Comparison of ENCODE assay signal across 14 cellular contexts in the genomic region with DNA sequence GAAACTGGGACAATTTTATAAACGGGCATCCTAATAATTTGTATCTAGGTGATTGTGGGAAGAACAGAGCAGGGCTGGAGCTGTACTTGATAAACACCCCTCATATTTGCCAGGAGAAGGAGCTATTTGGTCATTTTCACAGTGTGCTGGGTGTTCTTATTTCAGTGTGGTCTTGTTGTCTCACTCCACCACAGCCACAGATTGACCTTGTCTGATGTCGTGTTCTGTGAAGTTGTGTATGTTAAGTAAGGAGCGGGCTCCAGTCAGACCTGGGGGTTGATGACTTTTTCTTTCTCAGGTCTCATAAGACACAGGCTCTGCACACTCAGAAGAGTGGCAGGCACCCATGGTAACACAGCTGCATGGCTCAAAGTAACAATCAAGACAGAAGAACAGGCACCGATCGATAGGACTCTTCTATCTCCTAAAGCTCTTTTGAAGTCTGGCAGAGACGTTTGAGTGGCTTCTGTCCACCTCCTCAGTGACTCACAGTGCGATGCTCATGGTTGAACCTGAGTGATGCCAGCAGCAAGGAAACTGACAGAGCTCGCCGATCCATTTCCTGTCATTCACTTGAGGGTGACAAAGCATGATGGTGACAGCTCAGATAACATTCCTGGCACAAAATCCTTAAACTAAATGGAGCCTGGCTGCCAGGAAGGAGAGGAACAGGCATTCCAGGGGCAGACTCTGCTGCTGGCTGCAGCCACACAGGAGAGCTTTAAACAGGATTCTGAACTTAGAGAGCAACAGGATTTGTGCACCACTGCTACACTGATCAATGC. TPM values are rescaled to one million over a fixed set of nuclear protein-coding genes. Genes with fewer than 3 reads are reported as not detected.
A peak's percentile ranks its signal among the peaks of the same experiment; 100 is the strongest.
DNase-seq lines count a peak whose midpoint lies in the region; ATAC-seq and TF ChIP-seq lines count a peak whose summit lies in the region.
"Had no signal": no experiment of that assay in that cellular context is flagged by ENCODE, and none has a peak within 500 bp of the region (broad histone marks: within the 10 kb centered on the region; RNA-seq: fewer than 3 reads in every experiment).

No MANE protein-coding gene starts in this region.

- no peaks in the 10 kb centered on the region for H3K9me3 Mint-ChIP-seq in activated T-helper 17 cell treated with anti-CD3 and anti-CD28 coated beads, Interleukin-2, amount 50 U/mL, for 72 hours
- H3K9me3 Mint-ChIP-seq: activated T-helper 2 cell treated with anti-CD3 and anti-CD28 coated beads, Interferon-gamma antibody, Interleukin-2, Interleukin-4, amounts not matched to agents 10 μg/mL and 5 μg/mL and 100 μg/mL, durations not matched to agents 14 hours and 24 hours and 36 hours; stimulated activated naive B cell treated with anti-CD40 and anti-IgM and Interleukin-4, amounts not matched to agents 10 μg/mL and 1 μg/mL and 100 μg/mL, for 72 hours had no signal

- no peak overlapping the region for H3K4me3 ChIP-seq in heart right ventricle
- peak overlapping the region; percentile 16 for H3K4me3 ChIP-seq in thoracic aorta
- H3K4me3 ChIP-seq: lung had no signal

- intact Hi-C loops in heart right ventricle (cut with DNase I): loop anchor here in 5 of 10 donors (2.0 to 10.0 kb wide), 6 partner anchors 59 to 619 kb away; no protein-coding TSS in a partner anchor

- H3K4me1 ChIP-seq in heart right ventricle (peaks cover 0 to 48% (median 25%) of the 10 kb centered on the region in 9 donors), thoracic aorta (ENCODE audit: control insufficient read depth in 1 of 2, low read depth in 2 of 2) (peaks cover 16 to 22% of the 10 kb centered on the region in 2 donors)

- H3K36me3 ChIP-seq in heart right ventricle: no peaks in the 10 kb centered on the region
- no peaks in the 10 kb centered on the region for H3K36me3 ChIP-seq in thoracic aorta
- H3K36me3 ChIP-seq: WERI-Rb-1 had no signal

- H3K27me3 ChIP-seq in heart right ventricle (no peaks in the 10 kb centered on the region), thoracic aorta (replicated peaks; ENCODE audit: insufficient read depth) (no peaks in the 10 kb centered on the region)

- peak; percentile 29 for ATAC-seq in activated T-helper 17 cell treated with anti-CD3 and anti-CD28 coated beads, Interleukin-2, amount 50 U/mL, for 72 hours (replicated peaks)
- ATAC-seq in heart right ventricle (peak; percentile 49 to 88 (median 83)), thoracic aorta (ENCODE audit: insufficient number of reproducible peaks, low FRiP score, low read depth) (no peak), HG03520 (IDR thresholded peaks at IDR 0.05; ENCODE audit: unreplicated experiment) (no peak), HG02588 (IDR thresholded peaks at IDR 0.05; ENCODE audit: unreplicated experiment) (no peak), GM18502 (IDR thresholded peaks at IDR 0.05; ENCODE audit: poor library complexity, unreplicated experiment) (no peak)
- ATAC-seq: stimulated activated naive B cell treated with anti-CD40 and anti-IgM and Interleukin-4, amounts not matched to agents 10 μg/mL and 1 μg/mL and 100 μg/mL, for 72 hours had no signal

- peak overlapping the region in 7 of 10 donors; percentile 10 to 53 (median 24) for H3K27ac ChIP-seq in heart right ventricle
- H3K27ac ChIP-seq in thoracic aorta: peak overlapping the region in 1 of 2 donors; percentile 3
- H3K27ac ChIP-seq: WERI-Rb-1 had no signal

- H3K9me3 ChIP-seq in heart right ventricle (no peaks in the 10 kb centered on the region), thoracic aorta (no peaks in the 10 kb centered on the region)

- H3K27me3 Mint-ChIP-seq in activated T-helper 17 cell treated with anti-CD3 and anti-CD28 coated beads, Interleukin-2, amount 50 U/mL, for 72 hours: no peaks in the 10 kb centered on the region

- DNase-seq in stimulated activated CD4-positive, alpha-beta T cell treated with anti-CD3 and anti-CD28 coated beads, Interleukin-15, amount 100 ng/mL, for 24 hours: peak; percentile 9
- no peak for DNase-seq in stimulated activated CD4-positive, alpha-beta T cell treated with anti-CD3 and anti-CD28 coated beads, Interleukin-2, amount 100 ng/mL, for 24 hours
- DNase-seq in heart right ventricle (peak in 1 of 2 donors; percentile 50), thoracic aorta (ENCODE audit: low spot score) (no peak)
- DNase-seq: NCI-H510A; SHP77 treated with DMSO at 0.1 percent for 48 hours; stimulated activated naive B cell treated with anti-CD40 and anti-IgM and Interleukin-4, amounts not matched to agents 10 μg/mL and 1 μg/mL and 100 μg/mL, for 72 hours; WERI-Rb-1 had no signal

- no peak for TF ChIP-seq CTCF in heart right ventricle (IDR thresholded peaks at IDR 0.05)
- no peak for TF ChIP-seq CTCF in thoracic aorta (IDR thresholded peaks at IDR 0.05)

- no peak overlapping the region for H3K27ac Mint-ChIP-seq in activated T-helper 17 cell treated with anti-CD3 and anti-CD28 coated beads, Interleukin-2, amount 50 U/mL, for 72 hours
- H3K27ac Mint-ChIP-seq: activated T-helper 2 cell treated with anti-CD3 and anti-CD28 coated beads, Interferon-gamma antibody, Interleukin-2, Interleukin-4, amounts not matched to agents 10 μg/mL and 5 μg/mL and 100 μg/mL, durations not matched to agents 14 hours and 24 hours and 36 hours; stimulated activated naive B cell treated with anti-CD40 and anti-IgM and Interleukin-4, amounts not matched to agents 10 μg/mL and 1 μg/mL and 100 μg/mL, for 72 hours had no signal

- no peaks in the 10 kb centered on the region for H3K36me3 Mint-ChIP-seq in activated T-helper 17 cell treated with anti-CD3 and anti-CD28 coated beads, Interleukin-2, amount 50 U/mL, for 72 hours (ENCODE audit: low read depth)
- H3K36me3 Mint-ChIP-seq: stimulated activated naive B cell treated with anti-CD40 and anti-IgM and Interleukin-4, amounts not matched to agents 10 μg/mL and 1 μg/mL and 100 μg/mL, for 72 hours had no signal

- H3K4me3 Mint-ChIP-seq in activated T-helper 17 cell treated with anti-CD3 and anti-CD28 coated beads, Interleukin-2, amount 50 U/mL, for 72 hours: no peak overlapping the region
- H3K4me3 Mint-ChIP-seq: stimulated activated naive B cell treated with anti-CD40 and anti-IgM and Interleukin-4, amounts not matched to agents 10 μg/mL and 1 μg/mL and 100 μg/mL, for 72 hours had no signal

- peaks cover 18% of the 10 kb centered on the region for H3K4me1 Mint-ChIP-seq in activated T-helper 17 cell treated with anti-CD3 and anti-CD28 coated beads, Interleukin-2, amount 50 U/mL, for 72 hours

- WGBS in heart right ventricle, 2 donors: 29 to 36% methylated on average over 9 of the region's 9 CpGs

RNA-seq across cellular contexts. Expression of gene DPH3, which starts 20.8 kb away (rescaled TPM):
- 10 to 100 TPM; 10.0 to 22.5 TPM for total RNA-seq in activated T-helper 17 cell treated with anti-CD3 and anti-CD28 coated beads, Interleukin-2, amount 50 U/mL, for 72 hours
- total RNA-seq in heart right ventricle (10 to 100 TPM; 15.5 to 24.5 (median 18.7) TPM), thoracic aorta (10 to 100 TPM; 14.4 to 29.3 TPM)
- polyA plus RNA-seq in heart right ventricle: 10 to 100 TPM in 1 of 2 donors, 1 to 10 TPM in 1; 5.5 to 22.1 TPM

RNA-seq across cellular contexts. Expression of gene OXNAD1, which starts 21.1 kb away (rescaled TPM):
- total RNA-seq in activated T-helper 17 cell treated with anti-CD3 and anti-CD28 coated beads, Interleukin-2, amount 50 U/mL, for 72 hours: 10 to 100 TPM; 31.4 to 32.4 TPM
- total RNA-seq in heart right ventricle (10 to 100 TPM; 13.1 to 22.8 (median 18.1) TPM), thoracic aorta (1 to 10 TPM; 6.8 to 7.9 TPM)
- 10 to 100 TPM in 1 of 2 donors, 1 to 10 TPM in 1; 4.2 to 14.6 TPM for polyA plus RNA-seq in heart right ventricle

Comparison
In these comparisons a context has a peak if more than half of its experiments do, and no peak if none do; other contexts are left out.
1. ATAC-seq: peak in activated T-helper 17 cell treated with anti-CD3 and anti-CD28 coated beads, Interleukin-2, amount 50 U/mL, for 72 hours (single experiment) and heart right ventricle (8 of 8); none in thoracic aorta (single experiment), HG03520 (single experiment), HG02588 (single experiment) and GM18502 (single experiment).